In the genomic region with DNA sequence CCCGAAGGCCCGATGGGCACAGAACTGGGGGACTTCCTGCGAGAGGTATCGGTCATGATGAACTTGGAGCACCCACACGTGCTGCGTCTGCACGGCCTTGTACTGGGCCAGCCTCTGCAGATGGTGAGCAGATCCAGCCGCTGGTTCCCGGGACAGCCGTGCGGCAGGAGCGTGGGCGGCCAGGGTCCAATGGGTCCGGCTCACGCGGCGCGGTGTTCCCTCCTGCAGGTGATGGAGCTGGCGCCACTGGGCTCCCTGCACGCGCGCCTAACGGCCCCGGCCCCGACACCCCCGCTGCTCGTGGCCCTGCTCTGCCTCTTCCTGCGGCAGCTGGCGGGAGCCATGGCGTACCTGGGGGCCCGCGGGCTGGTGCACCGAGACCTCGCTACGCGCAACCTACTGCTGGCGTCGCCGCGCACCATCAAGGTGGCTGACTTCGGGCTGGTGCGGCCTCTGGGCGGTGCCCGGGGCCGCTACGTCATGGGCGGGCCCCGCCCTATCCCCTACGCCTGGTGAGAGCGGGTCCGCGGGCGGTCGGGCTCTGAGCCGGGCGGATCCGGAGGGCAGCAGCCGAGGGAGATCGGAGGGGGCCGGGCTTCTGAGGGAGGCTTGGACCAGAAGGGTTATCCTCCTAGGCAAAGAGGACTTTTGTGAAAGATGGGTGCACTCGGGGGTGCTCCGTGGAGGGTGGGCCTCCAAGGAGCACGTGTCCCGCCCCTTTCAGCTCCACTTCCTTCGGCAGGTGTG, we compare ENCODE assay signal across 6 cellular contexts. TPM values are rescaled to one million over a fixed set of nuclear protein-coding genes. Genes with fewer than 3 reads are reported as not detected.
DNase-seq lines count a peak whose midpoint lies in the region; ATAC-seq and TF ChIP-seq lines count a peak whose summit lies in the region.

No MANE protein-coding gene starts in this region.

- H3K9me3 ChIP-seq in KOPT-K1 (ENCODE audit: insufficient read depth, low read length, poor library complexity, severe bottlenecking) (peaks cover 10% of the 10 kb centered on the region), thoracic aorta (no peaks in the 10 kb centered on the region)

- peak overlapping the region; percentile 45 for H3K27ac ChIP-seq in KOPT-K1 (ENCODE audit: low read depth, low read length, poor library complexity, severe bottlenecking)
- no peak overlapping the region for H3K27ac ChIP-seq in thoracic aorta

- peak overlapping the region; percentile 89 for H3K4me3 Mint-ChIP-seq in memory B cell

- H3K27ac Mint-ChIP-seq in memory B cell: peak overlapping the region; percentile 92

- H3K36me3 ChIP-seq in KOPT-K1 (ENCODE audit: insufficient read depth, low read length) (no peaks in the 10 kb centered on the region; the same call in 1 of the 2 replicates), thoracic aorta (no peaks in the 10 kb centered on the region)

- H3K9me3 Mint-ChIP-seq in memory B cell: peaks cover 5% of the 10 kb centered on the region

- TF ChIP-seq CTCF in thoracic aorta (IDR thresholded peaks at IDR 0.05): no peak

- no peaks in the 10 kb centered on the region for H3K27me3 ChIP-seq in thoracic aorta (replicated peaks; ENCODE audit: insufficient read depth)

- H3K36me3 Mint-ChIP-seq in memory B cell: peaks cover 3% of the 10 kb centered on the region

- ATAC-seq in memory B cell (ENCODE audit: low read depth) (peak; percentile 96), thoracic aorta (ENCODE audit: insufficient number of reproducible peaks, low FRiP score, low read depth) (no peak)

- H3K4me1 Mint-ChIP-seq in memory B cell: peaks cover 8% of the 10 kb centered on the region

- peaks cover 19% of the 10 kb centered on the region for H3K27me3 Mint-ChIP-seq in memory B cell

- H3K4me3 ChIP-seq in thoracic aorta: peak overlapping the region; percentile 73

- peaks cover 6 to 34% of the 10 kb centered on the region in 2 donors for H3K4me1 ChIP-seq in thoracic aorta (ENCODE audit: control insufficient read depth in 1 of 2, low read depth in 2 of 2)

- DNase-seq in ELF-1 (ENCODE audit: low read depth, low spot score) (peak; percentile 87), memory B cell (ENCODE audit: low spot score in 2 of 2) (peak; percentile 74 to 79), thoracic aorta (ENCODE audit: low spot score) (no peak), middle frontal gyrus (ENCODE audit: extremely low spot score, low spot score) (no peak)
- DNase-seq in activated naive CD4-positive, alpha-beta T cell (lab: John Stamatoyannopoulos, UW): peak; percentile 35 to 75 (median 60)

RNA-seq across cellular contexts. Expression of a gene that starts 3.0 kb away (rescaled TPM):
- total RNA-seq in thoracic aorta: 1 to 10 TPM; 3.7 to 4.7 TPM

RNA-seq across cellular contexts. Expression of a gene that starts 10.4 kb away (rescaled TPM):
- total RNA-seq in thoracic aorta: 10 to 100 TPM; 31.0 to 49.4 TPM

RNA-seq across cellular contexts. Expression of a gene that starts 20.0 kb away (rescaled TPM):
- total RNA-seq in thoracic aorta: 10 to 100 TPM; 27.9 to 88.9 TPM

RNA-seq across cellular contexts. Expression of a gene that starts 23.7 kb away (rescaled TPM):
- total RNA-seq in thoracic aorta: 10 to 100 TPM in 1 of 2 donors, 1 to 10 TPM in 1; 9.2 to 20.8 TPM

RNA-seq across cellular contexts. Expression of a gene that starts 29.0 kb away (rescaled TPM):
- not detected for total RNA-seq in thoracic aorta

Comparison
In these comparisons a context has a peak if more than half of its experiments do, and no peak if none do; other contexts are left out.
1. DNase-seq: peak in ELF-1 (single experiment), activated naive CD4-positive, alpha-beta T cell (4 of 4) and memory B cell (2 of 2); none in thoracic aorta (single experiment) and middle frontal gyrus (single experiment).